Comparison of ENCODE assay signal across 8 cellular contexts in the genomic region with DNA sequence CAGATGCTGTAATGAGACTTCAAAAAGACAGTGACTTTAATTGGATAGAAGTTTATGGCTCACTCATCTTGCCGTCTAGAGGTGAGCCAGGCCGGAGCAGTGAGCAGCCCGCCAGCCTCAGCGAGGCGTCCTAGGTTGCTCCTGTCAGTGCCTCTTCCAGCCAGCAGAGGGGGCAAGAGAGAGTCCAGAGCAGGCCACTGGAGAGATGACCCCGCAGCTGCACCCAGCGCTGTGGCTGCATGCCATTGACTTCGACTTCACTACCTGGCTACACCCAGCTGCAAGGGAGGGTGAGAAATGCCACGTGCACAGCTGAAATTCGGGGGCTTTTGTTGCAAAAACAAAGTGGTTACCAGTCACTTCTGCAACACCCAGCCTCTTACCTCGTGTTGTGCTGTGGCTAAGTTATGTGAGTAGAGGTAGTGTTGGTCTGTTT. TPM values are rescaled to one million over a fixed set of nuclear protein-coding genes. Genes with fewer than 3 reads are reported as not detected.
DNase-seq lines count a peak whose midpoint lies in the region; ATAC-seq and TF ChIP-seq lines count a peak whose summit lies in the region.

No MANE protein-coding gene starts in this region.

- peak; percentile 94 for ATAC-seq in GM21723 (IDR thresholded peaks at IDR 0.05; ENCODE audit: unreplicated experiment)

- H3K27me3 ChIP-seq in tibial artery: no peaks in the 10 kb centered on the region

- peaks cover 4% of the 10 kb centered on the region for H3K4me1 Mint-ChIP-seq in activated T-helper 2 cell treated with anti-CD3 and anti-CD28 coated beads, Interferon-gamma antibody, Interleukin-2, Interleukin-4, amounts not matched to agents 10 μg/mL and 5 μg/mL and 100 μg/mL, durations not matched to agents 14 hours and 24 hours and 36 hours (ENCODE audit: low read depth)
- peaks cover 15% of the 10 kb centered on the region for H3K4me1 Mint-ChIP-seq in osteocyte (ENCODE audit: unreplicated experiment)

- H3K36me3 ChIP-seq in tibial artery: peaks cover 9 to 37% (median 29%) of the 10 kb centered on the region in 3 donors

- peaks cover 0 to 41% (median 29%) of the 10 kb centered on the region in 4 donors for H3K4me1 ChIP-seq in tibial artery

- intact Hi-C loops in activated T-helper 2 cell treated with anti-CD3 and anti-CD28 coated beads, Interferon-gamma antibody, Interleukin-2, Interleukin-4, amounts not matched to agents 10 μg/mL and 5 μg/mL and 100 μg/mL, durations not matched to agents 14 hours and 24 hours and 36 hours (cut with micrococcal nuclease): loop anchor here (1.0 to 5.0 kb wide), 3 partner anchors 44 to 391 kb away; a partner anchor contains a TSS
- intact Hi-C loops in tibial artery (cut with DNase I; ENCODE audit: low total_unique reads): loop anchor here (2.0 kb wide), 1 partner anchor 79 kb away; no protein-coding TSS in a partner anchor

- H3K27ac Mint-ChIP-seq in activated T-helper 2 cell treated with anti-CD3 and anti-CD28 coated beads, Interferon-gamma antibody, Interleukin-2, Interleukin-4, amounts not matched to agents 10 μg/mL and 5 μg/mL and 100 μg/mL, durations not matched to agents 14 hours and 24 hours and 36 hours: no peak overlapping the region
- no peak overlapping the region for H3K27ac Mint-ChIP-seq in osteocyte (ENCODE audit: unreplicated experiment)

- peak; percentile 99 for TF ChIP-seq CTCF in osteocyte (IDR thresholded peaks at IDR 0.05)
- peak; percentile 96 to 98 for TF ChIP-seq CTCF in tibial artery (IDR thresholded peaks at IDR 0.05)

- no peaks in the 10 kb centered on the region for H3K9me3 ChIP-seq in tibial artery

- H3K27ac ChIP-seq in tibial artery: no peak overlapping the region

- DNase-seq in GF-D8 (lab: John Stamatoyannopoulos, UW) (peak; percentile 40), RKO (ENCODE audit: low spot score) (peak; percentile 72), foreskin melanocyte (peak; percentile 34), osteocyte (ENCODE audit: extremely low spot score, unreplicated experiment) (no peak), tibial artery (peak; percentile 78 to 88)
- DNase-seq in Jurkat, Clone E6-1 (ENCODE audit: low read depth, low spot score): peak; percentile 39
- peak; percentile 64 for DNase-seq in activated T-helper 2 cell treated with anti-CD3 and anti-CD28 coated beads, Interferon-gamma antibody, Interleukin-2, Interleukin-4, amounts not matched to agents 10 μg/mL and 5 μg/mL and 100 μg/mL, durations not matched to agents 14 hours and 24 hours and 36 hours (ENCODE audit: low spot score)

- H3K36me3 Mint-ChIP-seq in activated T-helper 2 cell treated with anti-CD3 and anti-CD28 coated beads, Interferon-gamma antibody, Interleukin-2, Interleukin-4, amounts not matched to agents 10 μg/mL and 5 μg/mL and 100 μg/mL, durations not matched to agents 14 hours and 24 hours and 36 hours (ENCODE audit: low read depth): peaks cover 35% of the 10 kb centered on the region
- peaks cover 28% of the 10 kb centered on the region for H3K36me3 Mint-ChIP-seq in osteocyte (ENCODE audit: unreplicated experiment)

- H3K4me3 Mint-ChIP-seq in activated T-helper 2 cell treated with anti-CD3 and anti-CD28 coated beads, Interferon-gamma antibody, Interleukin-2, Interleukin-4, amounts not matched to agents 10 μg/mL and 5 μg/mL and 100 μg/mL, durations not matched to agents 14 hours and 24 hours and 36 hours (ENCODE audit: low read depth): no peak overlapping the region
- no peak overlapping the region for H3K4me3 Mint-ChIP-seq in osteocyte (ENCODE audit: unreplicated experiment)

- no peak overlapping the region for H3K4me3 ChIP-seq in Jurkat, Clone E6-1 (ENCODE audit: low read length)
- no peak overlapping the region for H3K4me3 ChIP-seq in tibial artery

- H3K27me3 Mint-ChIP-seq in activated T-helper 2 cell treated with anti-CD3 and anti-CD28 coated beads, Interferon-gamma antibody, Interleukin-2, Interleukin-4, amounts not matched to agents 10 μg/mL and 5 μg/mL and 100 μg/mL, durations not matched to agents 14 hours and 24 hours and 36 hours (ENCODE audit: low read depth): no peaks in the 10 kb centered on the region
- H3K27me3 Mint-ChIP-seq in osteocyte (ENCODE audit: unreplicated experiment): no peaks in the 10 kb centered on the region

- no peaks in the 10 kb centered on the region for H3K9me3 Mint-ChIP-seq in activated T-helper 2 cell treated with anti-CD3 and anti-CD28 coated beads, Interferon-gamma antibody, Interleukin-2, Interleukin-4, amounts not matched to agents 10 μg/mL and 5 μg/mL and 100 μg/mL, durations not matched to agents 14 hours and 24 hours and 36 hours
- peaks cover 3% of the 10 kb centered on the region for H3K9me3 Mint-ChIP-seq in osteocyte (ENCODE audit: unreplicated experiment)

RNA-seq across cellular contexts. Expression of a gene that starts 26.5 kb away (rescaled TPM):
- polyA plus RNA-seq in Jurkat, Clone E6-1 (2012; ENCODE audit: insufficient read depth, insufficient read length): 53.0 TPM
- 49.2 and 57.0 TPM in 2 replicates for total RNA-seq in activated T-helper 2 cell treated with anti-CD3 and anti-CD28 coated beads, Interferon-gamma antibody, Interleukin-2, Interleukin-4, amounts not matched to agents 10 μg/mL and 5 μg/mL and 100 μg/mL, durations not matched to agents 14 hours and 24 hours and 36 hours
- total RNA-seq in osteocyte: 61.7 and 63.0 TPM in 2 replicates

RNA-seq across cellular contexts. Expression of a gene that starts 41.7 kb away (rescaled TPM):
- not detected for polyA plus RNA-seq in Jurkat, Clone E6-1 (2012; ENCODE audit: insufficient read depth, insufficient read length)
- total RNA-seq in activated T-helper 2 cell treated with anti-CD3 and anti-CD28 coated beads, Interferon-gamma antibody, Interleukin-2, Interleukin-4, amounts not matched to agents 10 μg/mL and 5 μg/mL and 100 μg/mL, durations not matched to agents 14 hours and 24 hours and 36 hours: not detected in 2 replicates
- total RNA-seq in osteocyte: 0.39 TPM in 1 of 2 replicates, not detected in the other
